In the genomic region with DNA sequence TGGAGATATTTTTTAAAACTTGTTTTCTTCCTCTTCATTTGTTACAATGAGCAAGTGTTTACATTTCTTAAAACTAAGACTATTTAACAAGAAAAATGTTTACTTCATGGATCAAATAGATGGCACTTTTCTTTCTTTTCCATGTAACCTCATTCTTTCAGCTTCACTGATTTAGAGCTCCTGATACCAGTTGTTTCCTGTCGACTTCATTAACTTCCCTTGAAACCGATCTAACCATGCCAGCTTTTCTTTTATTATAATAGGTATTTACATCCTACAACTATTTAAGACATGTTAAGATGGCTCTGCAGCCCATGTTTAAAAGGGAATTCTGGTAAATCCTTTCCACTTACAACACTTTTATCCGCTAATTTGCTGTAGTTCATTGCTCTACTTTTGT, we compare ENCODE assay signal across 28 cellular contexts.
DNase-seq lines count a peak whose midpoint lies in the region; ATAC-seq and TF ChIP-seq lines count a peak whose summit lies in the region.
"Had no signal": no experiment of that assay in that cellular context is flagged by ENCODE, and none has a peak within 500 bp of the region (broad histone marks: within the 10 kb centered on the region; RNA-seq: fewer than 3 reads in every experiment).

No MANE protein-coding gene starts in this region.

- H3K27me3 ChIP-seq in adipocyte (replicated peaks; ENCODE audit: control insufficient read depth, insufficient read depth, low read length) (no peaks in the 10 kb centered on the region), upper lobe of right lung (no peaks in the 10 kb centered on the region)
- H3K27me3 ChIP-seq: breast epithelium, right lobe of liver, tibial nerve had no signal

- DNase-seq in DMS 273 (lab: John Stamatoyannopoulos, UW; ENCODE audit: unreplicated experiment) = peak; percentile 3
- DNase-seq in DMS 273 treated with DMSO at 0.1 percent for 48 hours (lab: John Stamatoyannopoulos, UW) = no peak
- DNase-seq in adipocyte (ENCODE audit: low read depth) = peak; percentile 6
- peak; percentile 51 for DNase-seq in left kidney (ENCODE audit: low read depth, low spot score)
- no peak for DNase-seq in upper lobe of right lung
- DNase-seq in NCI-H1092 (lab: John Stamatoyannopoulos, UW) = no peak
- DNase-seq in NCI-H187 (lab: John Stamatoyannopoulos, UW) = no peak
- no peak for DNase-seq in sciatic nerve (ENCODE audit: low spot score)
- DNase-seq: activated CD4-positive, alpha-beta T cell treated with anti-CD3 and anti-CD28 coated beads for 36 hours; activated CD8-positive, alpha-beta memory T cell treated with anti-CD3 and anti-CD28 coated beads, Interleukin-2, amount 50 U/mL, for 48 hours; activated CD8-positive, alpha-beta T cell treated with anti-CD3 and anti-CD28 coated beads for 36 hours; activated naive CD4-positive, alpha-beta T cell treated with anti-CD3 and anti-CD28 coated beads, Interleukin-2, amount 10 ng/mL, durations not matched to agents 7 days and 5 days; amygdala; DND-41; GF-D8; hypothalamus; left colon; NCI-H1694; NCI-H524 treated with DMSO at 0.1 percent for 48 hours; right lobe of liver; Right ventricle myocardium superior; stimulated activated CD4-positive, alpha-beta T cell treated with anti-CD3 and anti-CD28 coated beads, Interleukin-4, amount 100 ng/mL, for 24 hours; T-helper 2 cell had no signal

- no peaks in the 10 kb centered on the region for H3K9me3 ChIP-seq in adipocyte (ENCODE audit: control insufficient read depth, low read length)
- H3K9me3 ChIP-seq in upper lobe of right lung = no peaks in the 10 kb centered on the region
- H3K9me3 ChIP-seq: breast epithelium, right lobe of liver, tibial nerve had no signal

- peak overlapping the region; percentile 33 for H3K27ac ChIP-seq in upper lobe of right lung
- H3K27ac ChIP-seq: 22Rv1, breast epithelium, right lobe of liver, tibial nerve had no signal

- H3K4me3 ChIP-seq in adipocyte (ENCODE audit: low read length) (no peak overlapping the region), upper lobe of right lung (no peak overlapping the region)
- H3K4me3 ChIP-seq: breast epithelium, right lobe of liver, tibial nerve had no signal

- TF ChIP-seq CTCF in upper lobe of right lung (IDR thresholded peaks at IDR 0.05) = no peak

- ATAC-seq in upper lobe of right lung (no peak), sciatic nerve (no peak)
- ATAC-seq: activated CD4-positive, alpha-beta T cell treated with anti-CD3 and anti-CD28 coated beads for 36 hours; activated CD8-positive, alpha-beta T cell treated with anti-CD3 and anti-CD28 coated beads for 36 hours; activated T-helper 17 cell treated with anti-CD3 and anti-CD28 coated beads, Interleukin-2, amount 50 U/mL, for 72 hours; left colon; Panc1; right lobe of liver had no signal

- H3K4me1 ChIP-seq in adipocyte (ENCODE audit: control insufficient read depth, insufficient read depth, low read length) = no peaks in the 10 kb centered on the region
- peaks cover 10% of the 10 kb centered on the region for H3K4me1 ChIP-seq in upper lobe of right lung
- H3K4me1 ChIP-seq: breast epithelium, right lobe of liver, tibial nerve had no signal

- intact Hi-C loops in upper lobe of right lung (cut with DNase I) = no loop called here
- intact Hi-C loops in sciatic nerve (cut with DNase I) = no loop called here

- H3K36me3 ChIP-seq in adipocyte (ENCODE audit: control insufficient read depth, insufficient read depth, low read length, severe bottlenecking) = no peaks in the 10 kb centered on the region
- H3K36me3 ChIP-seq in upper lobe of right lung = no peaks in the 10 kb centered on the region
- H3K36me3 ChIP-seq: breast epithelium, right lobe of liver, tibial nerve had no signal

- H3K9ac ChIP-seq in adipocyte (ENCODE audit: low read length) = no peak overlapping the region

Comparison
In these comparisons a context has a peak if more than half of its experiments do, and no peak if none do; other contexts are left out.
1. DNase-seq: peak in DMS 273 (single experiment), adipocyte (single experiment) and left kidney (single experiment); none in DMS 273 treated with DMSO at 0.1 percent for 48 hours (single experiment), upper lobe of right lung (single experiment), NCI-H1092 (single experiment), NCI-H187 (0 of 2) and sciatic nerve (single experiment).